In genomic region chr18:8140841-8141501, GRCh38 we compare ENCODE assay signal across 13 cellular contexts.
DNase-seq lines count a peak whose midpoint lies in the region; ATAC-seq and TF ChIP-seq lines count a peak whose summit lies in the region.
"Had no signal": no experiment of that assay in that cellular context is flagged by ENCODE, and none has a peak within 500 bp of the region (broad histone marks: within the 10 kb centered on the region; RNA-seq: fewer than 3 reads in every experiment).

No MANE protein-coding gene starts in this region.

- H3K27me3 Mint-ChIP-seq in activated CD4-positive, alpha-beta memory T cell treated with anti-CD3 and anti-CD28 coated beads, Interleukin-2, amount 10 ng/mL, durations not matched to agents 7 days and 5 days, result no peaks in the 10 kb centered on the region
- H3K27me3 Mint-ChIP-seq: activated naive CD8-positive, alpha-beta T cell treated with anti-CD3 and anti-CD28 coated beads, Interleukin-2, amount 50 U/mL, for 24 hours; natural killer cell treated with Interleukin-12 subunit alpha and Interleukin-12 subunit beta and Interleukin-15 and Interleukin-18, amount 100 ng/mL, for 72 hours; stimulated activated naive CD8-positive, alpha-beta T cell treated with anti-CD3 and anti-CD28 coated beads, Interleukin-15, amount 100 ng/mL, for 72 hours had no signal

- H3K79me2 ChIP-seq in ACC112 (ENCODE audit: control insufficient read depth, insufficient read depth, low read length, unreplicated experiment) (no peaks in the 10 kb centered on the region), hepatocyte (no peaks in the 10 kb centered on the region)

- no peaks in the 10 kb centered on the region for H4K20me1 ChIP-seq in hepatocyte (ENCODE audit: insufficient read depth, poor library complexity, severe bottlenecking)

- 0 out of 2 replicates have a peak overlapping the region, but pooled peaks have one; percentile 6 for H3K4me3 ChIP-seq in ACC112 (ENCODE audit: low read depth, low read length)
- no peak overlapping the region for H3K4me3 ChIP-seq in epithelial cell of esophagus (ENCODE audit: low read length)
- H3K4me3 ChIP-seq in mucosa of descending colon, result no peak overlapping the region
- H3K4me3 ChIP-seq in hepatocyte, result no peak overlapping the region

- no peak overlapping the region for H3K4me3 Mint-ChIP-seq in activated CD4-positive, alpha-beta memory T cell treated with anti-CD3 and anti-CD28 coated beads, Interleukin-2, amount 10 ng/mL, durations not matched to agents 7 days and 5 days
- H3K4me3 Mint-ChIP-seq: activated naive CD8-positive, alpha-beta T cell treated with anti-CD3 and anti-CD28 coated beads, Interleukin-2, amount 50 U/mL, for 24 hours; natural killer cell treated with Interleukin-12 subunit alpha and Interleukin-12 subunit beta and Interleukin-15 and Interleukin-18, amount 100 ng/mL, for 72 hours; stimulated activated naive CD8-positive, alpha-beta T cell treated with anti-CD3 and anti-CD28 coated beads, Interleukin-15, amount 100 ng/mL, for 72 hours had no signal

- H3K36me3 Mint-ChIP-seq in activated CD4-positive, alpha-beta memory T cell treated with anti-CD3 and anti-CD28 coated beads, Interleukin-2, amount 10 ng/mL, durations not matched to agents 7 days and 5 days (ENCODE audit: low read depth), result no peaks in the 10 kb centered on the region

- no peaks in the 10 kb centered on the region for H3K9me2 ChIP-seq in hepatocyte (replicated peaks; ENCODE audit: insufficient read depth)

- DNase-seq in M059J (ENCODE audit: low read depth) (peak; percentile 80), epithelial cell of esophagus (ENCODE audit: low read depth) (peak; percentile 65), mucosa of descending colon (no peak), COLO668 (lab: John Stamatoyannopoulos, UW; ENCODE audit: unreplicated experiment) (no peak), hepatocyte (ENCODE audit: low spot score) (no peak)
- DNase-seq in activated CD4-positive, alpha-beta memory T cell treated with anti-CD3 and anti-CD28 coated beads, Interleukin-2, amount 10 ng/mL, durations not matched to agents 7 days and 5 days, result no peak
- DNase-seq: activated naive CD8-positive, alpha-beta T cell treated with anti-CD3 and anti-CD28 coated beads, Interleukin-2, amount 50 U/mL, for 24 hours; NCI-H146; stimulated activated naive CD8-positive, alpha-beta T cell treated with anti-CD3 and anti-CD28 coated beads, Interleukin-15, amount 100 ng/mL, for 72 hours; T-helper 2 cell had no signal

- peaks cover 40% of the 10 kb centered on the region for H3K4me1 ChIP-seq in ACC112 (ENCODE audit: control insufficient read depth, insufficient read depth, low read length, unreplicated experiment)
- no peaks in the 10 kb centered on the region for H3K4me1 ChIP-seq in mucosa of descending colon (ENCODE audit: low read depth)
- H3K4me1 ChIP-seq in hepatocyte (ENCODE audit: insufficient read depth), result no peaks in the 10 kb centered on the region

- H3K4me1 Mint-ChIP-seq in activated CD4-positive, alpha-beta memory T cell treated with anti-CD3 and anti-CD28 coated beads, Interleukin-2, amount 10 ng/mL, durations not matched to agents 7 days and 5 days, result no peaks in the 10 kb centered on the region
- H3K4me1 Mint-ChIP-seq: activated naive CD8-positive, alpha-beta T cell treated with anti-CD3 and anti-CD28 coated beads, Interleukin-2, amount 50 U/mL, for 24 hours had no signal

- POLR2A ChIA-PET in activated CD4-positive, alpha-beta memory T cell treated with anti-CD3 and anti-CD28 coated beads, Interleukin-2, amount 10 ng/mL, durations not matched to agents 7 days and 5 days (lab: Charles Lee), result no interaction called here

- intact Hi-C loops in mucosa of descending colon (cut with DNase I, micrococcal nuclease), result no loop called here

- no peak overlapping the region for H3K4me2 ChIP-seq in hepatocyte

- ATAC-seq in mucosa of descending colon (peak; percentile 31), esophagus mucosa (no peak)
- ATAC-seq: activated naive CD8-positive, alpha-beta T cell treated with anti-CD3 and anti-CD28 coated beads, Interleukin-2, amount 50 U/mL, for 24 hours; stimulated activated naive CD8-positive, alpha-beta T cell treated with anti-CD3 and anti-CD28 coated beads, Interleukin-15, amount 100 ng/mL, for 72 hours had no signal

- H3K36me3 ChIP-seq in ACC112 (ENCODE audit: insufficient read depth, low read length), result 0 out of 2 replicates have a peak, but pooled peaks cover 9% of the 10 kb centered on the region
- no peaks in the 10 kb centered on the region for H3K36me3 ChIP-seq in mucosa of descending colon (ENCODE audit: low read depth)
- no peaks in the 10 kb centered on the region for H3K36me3 ChIP-seq in hepatocyte (replicated peaks; ENCODE audit: insufficient read depth, low read depth)

- CTCF ChIA-PET in activated CD4-positive, alpha-beta memory T cell treated with anti-CD3 and anti-CD28 coated beads, Interleukin-2, amount 10 ng/mL, durations not matched to agents 7 days and 5 days (lab: Charles Lee), result no interaction called here

- H3K27ac ChIP-seq in ACC112 (ENCODE audit: low read depth, low read length) (peak overlapping the region; percentile 98), hepatocyte (no peak overlapping the region)

- WGBS in hepatocyte (ENCODE audit: low lambda C conversion rate, missing lambda C conversion rate), result 49% methylated on average over 8 of the region's 8 CpGs

- H3K27me3 ChIP-seq in ACC112 (ENCODE audit: insufficient read depth, low read length) (no peaks in the 10 kb centered on the region), hepatocyte (no peaks in the 10 kb centered on the region)

- no peak overlapping the region for H2AFZ ChIP-seq in ACC112 (ENCODE audit: low read length, unreplicated experiment)
- H2AFZ ChIP-seq in hepatocyte, result no peak overlapping the region

- TF ChIP-seq CTCF in epithelial cell of esophagus (IDR thresholded peaks at IDR 0.05; ENCODE audit: insufficient read depth, low read depth, low read length, missing control alignments), result no peak
- no peak for TF ChIP-seq CTCF in mucosa of descending colon (IDR thresholded peaks at IDR 0.05)
- no peak for TF ChIP-seq CTCF in hepatocyte (IDR thresholded peaks at IDR 0.05; ENCODE audit: poor library complexity)

- H3K27ac Mint-ChIP-seq in activated CD4-positive, alpha-beta memory T cell treated with anti-CD3 and anti-CD28 coated beads, Interleukin-2, amount 10 ng/mL, durations not matched to agents 7 days and 5 days, result no peak overlapping the region
- H3K27ac Mint-ChIP-seq: activated naive CD8-positive, alpha-beta T cell treated with anti-CD3 and anti-CD28 coated beads, Interleukin-2, amount 50 U/mL, for 24 hours; natural killer cell treated with Interleukin-12 subunit alpha and Interleukin-12 subunit beta and Interleukin-15 and Interleukin-18, amount 100 ng/mL, for 72 hours; stimulated activated naive CD8-positive, alpha-beta T cell treated with anti-CD3 and anti-CD28 coated beads, Interleukin-15, amount 100 ng/mL, for 72 hours had no signal

- H3K9me3 Mint-ChIP-seq in activated CD4-positive, alpha-beta memory T cell treated with anti-CD3 and anti-CD28 coated beads, Interleukin-2, amount 10 ng/mL, durations not matched to agents 7 days and 5 days, result peaks cover 18% of the 10 kb centered on the region

- no peaks in the 10 kb centered on the region for H3K9me3 ChIP-seq in mucosa of descending colon
- no peaks in the 10 kb centered on the region for H3K9me3 ChIP-seq in hepatocyte (ENCODE audit: low read depth)

Comparison
In these comparisons a context has a peak if more than half of its experiments do, and no peak if none do; other contexts are left out.
1. DNase-seq: peak in M059J (single experiment) and epithelial cell of esophagus (single experiment); none in mucosa of descending colon (0 of 3), activated CD4-positive, alpha-beta memory T cell treated with anti-CD3 and anti-CD28 coated beads, Interleukin-2, amount 10 ng/mL, durations not matched to agents 7 days and 5 days (single experiment), COLO668 (single experiment) and hepatocyte (single experiment).